10 cellular contexts compared by ENCODE assay signal in the genomic region with DNA sequence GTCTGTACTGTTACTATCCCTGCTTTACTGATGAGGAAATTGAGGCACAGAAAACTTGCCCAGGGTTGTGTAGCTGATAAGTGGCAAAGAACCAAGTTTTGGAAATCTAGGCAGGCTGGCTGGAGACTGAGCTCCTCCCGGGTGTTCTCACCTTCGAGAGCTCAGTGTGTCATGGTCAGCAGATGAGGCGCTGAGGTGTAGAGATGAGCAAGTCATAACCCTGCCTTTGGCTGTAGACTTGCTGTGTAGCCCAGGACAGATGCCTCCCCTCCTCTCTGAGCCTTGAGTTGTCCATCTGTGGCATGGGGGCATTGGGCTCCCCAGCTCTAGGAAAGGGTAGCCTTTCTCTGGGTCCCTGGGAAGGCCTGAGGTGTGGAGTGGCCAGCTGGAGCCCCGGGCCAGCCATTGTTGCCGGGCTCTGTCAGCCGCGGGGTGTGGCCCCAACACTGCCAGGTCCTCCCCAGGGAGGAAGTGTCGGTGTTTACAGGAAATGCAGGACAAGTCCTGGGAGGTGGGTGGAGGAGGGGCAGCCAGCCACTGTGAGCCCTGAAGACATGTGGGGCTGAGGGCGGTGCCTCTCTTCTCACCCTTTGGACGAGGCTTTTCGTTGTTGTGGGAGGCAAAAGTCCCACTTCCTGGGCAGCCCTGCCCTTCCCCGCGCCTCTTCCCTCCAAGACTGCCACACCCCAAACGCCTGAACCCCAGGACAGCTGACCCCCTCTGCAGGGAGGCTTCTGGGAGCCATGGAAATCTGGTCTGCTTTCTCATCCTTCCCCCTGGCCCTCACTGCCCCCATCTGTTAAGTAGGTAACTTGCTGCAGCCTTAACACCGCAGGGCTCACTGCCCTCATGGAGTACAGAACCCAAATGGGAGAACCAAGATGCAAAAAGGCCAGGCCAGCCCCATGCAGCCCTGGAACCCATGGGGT. TPM values are rescaled to one million over a fixed set of nuclear protein-coding genes. Genes with fewer than 3 reads are reported as not detected.
A peak's percentile ranks its signal among the peaks of the same experiment; 100 is the strongest.
DNase-seq lines count a peak whose midpoint lies in the region; ATAC-seq lines count a peak whose summit lies in the region.
"Had no signal": no experiment of that assay in that cellular context is flagged by ENCODE, and none has a peak within 500 bp of the region (broad histone marks: within the 10 kb centered on the region; RNA-seq: fewer than 3 reads in every experiment).

No MANE protein-coding gene starts in this region.

- peaks cover 7% of the 10 kb centered on the region for H3K4me1 ChIP-seq in right cardiac atrium (ENCODE audit: control insufficient read depth, insufficient read depth, low read length)

- no peak overlapping the region for H3K4me3 Mint-ChIP-seq in stimulated activated naive B cell treated with anti-CD40 and anti-IgM and Interleukin-4, amounts not matched to agents 10 μg/mL and 1 μg/mL and 100 μg/mL, for 72 hours
- H3K4me3 Mint-ChIP-seq: activated naive CD4-positive, alpha-beta T cell treated with anti-CD3 and anti-CD28 coated beads, Interleukin-2, amount 50 U/mL, for 24 hours had no signal

- H3K27me3 Mint-ChIP-seq in stimulated activated naive B cell treated with anti-CD40 and anti-IgM and Interleukin-4, amounts not matched to agents 10 μg/mL and 1 μg/mL and 100 μg/mL, for 72 hours = peaks cover 14 to 35% of the 10 kb centered on the region in 2 donors
- H3K27me3 Mint-ChIP-seq: activated naive CD4-positive, alpha-beta T cell treated with anti-CD3 and anti-CD28 coated beads, Interleukin-2, amount 50 U/mL, for 24 hours had no signal

- WGBS in right cardiac atrium = 24% methylated on average over 15 of the region's 15 CpGs

- H3K9me3 Mint-ChIP-seq in stimulated activated naive B cell treated with anti-CD40 and anti-IgM and Interleukin-4, amounts not matched to agents 10 μg/mL and 1 μg/mL and 100 μg/mL, for 72 hours = peaks cover 0 to 3% of the 10 kb centered on the region in 2 donors
- H3K9me3 Mint-ChIP-seq: activated naive CD4-positive, alpha-beta T cell treated with anti-CD3 and anti-CD28 coated beads, Interleukin-2, amount 50 U/mL, for 24 hours had no signal

- no peaks in the 10 kb centered on the region for H3K36me3 Mint-ChIP-seq in stimulated activated naive B cell treated with anti-CD40 and anti-IgM and Interleukin-4, amounts not matched to agents 10 μg/mL and 1 μg/mL and 100 μg/mL, for 72 hours
- H3K36me3 Mint-ChIP-seq: activated naive CD4-positive, alpha-beta T cell treated with anti-CD3 and anti-CD28 coated beads, Interleukin-2, amount 50 U/mL, for 24 hours had no signal

- peak; percentile 34 for DNase-seq in DMS 273 (lab: John Stamatoyannopoulos, UW; ENCODE audit: unreplicated experiment)
- DNase-seq in DMS 273 treated with DMSO at 0.1 percent for 48 hours (lab: John Stamatoyannopoulos, UW) = no peak
- DNase-seq in SW480 (ENCODE audit: low spot score) = peak; percentile 77
- peak; percentile 82 to 85 (median 84) for DNase-seq in right cardiac atrium
- DNase-seq in stimulated activated naive B cell treated with anti-CD40 and anti-IgM and Interleukin-4, amounts not matched to agents 10 μg/mL and 1 μg/mL and 100 μg/mL, for 72 hours = no peak
- DNase-seq in NCI-H524 treated with DMSO at 0.1 percent for 48 hours (lab: John Stamatoyannopoulos, UW) = no peak

- no peaks in the 10 kb centered on the region for H3K9me3 ChIP-seq in right cardiac atrium (ENCODE audit: control insufficient read depth, low read length)

- ATAC-seq in right cardiac atrium (peak; percentile 75 to 92), HG03460 (IDR thresholded peaks at IDR 0.05; ENCODE audit: unreplicated experiment) (no peak), HG02610 (IDR thresholded peaks at IDR 0.05; ENCODE audit: unreplicated experiment) (no peak)
- ATAC-seq in stimulated activated naive B cell treated with anti-CD40 and anti-IgM and Interleukin-4, amounts not matched to agents 10 μg/mL and 1 μg/mL and 100 μg/mL, for 72 hours (replicated peaks) = peak; percentile 46 to 51

- no peaks in the 10 kb centered on the region for H3K27me3 ChIP-seq in right cardiac atrium (ENCODE audit: control insufficient read depth, insufficient read depth)

- peak overlapping the region; percentile 65 for H3K27ac ChIP-seq in right cardiac atrium (ENCODE audit: low read length)
- H3K27ac ChIP-seq: 22Rv1 had no signal

- peaks cover 12 to 15% of the 10 kb centered on the region in 2 donors for H3K4me1 Mint-ChIP-seq in stimulated activated naive B cell treated with anti-CD40 and anti-IgM and Interleukin-4, amounts not matched to agents 10 μg/mL and 1 μg/mL and 100 μg/mL, for 72 hours

- H3K4me3 ChIP-seq in right cardiac atrium (ENCODE audit: low read length) = no peak overlapping the region

- intact Hi-C loops in right cardiac atrium (cut with DNase I) = no loop called here

- H3K27ac Mint-ChIP-seq in stimulated activated naive B cell treated with anti-CD40 and anti-IgM and Interleukin-4, amounts not matched to agents 10 μg/mL and 1 μg/mL and 100 μg/mL, for 72 hours = no peak overlapping the region
- H3K27ac Mint-ChIP-seq: activated naive CD4-positive, alpha-beta T cell treated with anti-CD3 and anti-CD28 coated beads, Interleukin-2, amount 50 U/mL, for 24 hours had no signal

RNA-seq across cellular contexts. Expression of a gene that starts 29.1 kb away (rescaled TPM):
- 10 to 100 TPM; 17.1 to 30.5 (median 21.2) TPM for total RNA-seq in right cardiac atrium
- polyA plus RNA-seq in right cardiac atrium = 8.6 TPM

Comparison
In these comparisons a context has a peak if more than half of its experiments do, and no peak if none do; other contexts are left out.
1. DNase-seq: peak in DMS 273 (single experiment), SW480 (single experiment) and right cardiac atrium (3 of 3); none in DMS 273 treated with DMSO at 0.1 percent for 48 hours (single experiment), stimulated activated naive B cell treated with anti-CD40 and anti-IgM and Interleukin-4, amounts not matched to agents 10 μg/mL and 1 μg/mL and 100 μg/mL, for 72 hours (single experiment) and NCI-H524 treated with DMSO at 0.1 percent for 48 hours (single experiment).
2. ATAC-seq: peak in right cardiac atrium (2 of 2) and stimulated activated naive B cell treated with anti-CD40 and anti-IgM and Interleukin-4, amounts not matched to agents 10 μg/mL and 1 μg/mL and 100 μg/mL, for 72 hours (2 of 2); none in HG03460 (single experiment) and HG02610 (single experiment).